In genomic region chr20:45629496-45630100, GRCh38 we compare ENCODE assay signal across 9 cellular contexts. TPM values are rescaled to one million over a fixed set of nuclear protein-coding genes. Genes with fewer than 3 reads are reported as not detected.
DNase-seq lines count a peak whose midpoint lies in the region; ATAC-seq and TF ChIP-seq lines count a peak whose summit lies in the region.
"Had no signal": no experiment of that assay in that cellular context is flagged by ENCODE, and none has a peak within 500 bp of the region (broad histone marks: within the 10 kb centered on the region; RNA-seq: fewer than 3 reads in every experiment).

WFDC10A (plus strand) TSS chr20:45629739; CDS start chr20:45629814, 75 bp downstream.

- TF ChIP-seq CTCF in RWPE2 (IDR thresholded peaks at IDR 0.05; ENCODE audit: poor library complexity, severe bottlenecking) (peak; percentile 98), cardiac fibroblast (IDR thresholded peaks at IDR 0.05; ENCODE audit: low read depth, low read length) (peak; percentile 82), left lung (IDR thresholded peaks at IDR 0.05) (peak; percentile 62 to 68)

- H3K27ac ChIP-seq in RWPE2 (ENCODE audit: poor library complexity, severe bottlenecking) (no peak within 1 kb of the TSS), left lung (no peak within 1 kb of the TSS)
- H3K27ac ChIP-seq: BLaER1 had no signal

- H3K9me3 ChIP-seq in RWPE2 (ENCODE audit: severe bottlenecking) (no peaks in the 10 kb centered on the region), left lung (no peaks in the 10 kb centered on the region)

- H3K27me3 ChIP-seq in RWPE2 (ENCODE audit: insufficient read depth, poor library complexity, severe bottlenecking) (peaks cover 3% of the 10 kb centered on the region), left lung (no peaks in the 10 kb centered on the region)
- H3K27me3 ChIP-seq: BLaER1 had no signal

- no peaks in the 10 kb centered on the region for H3K36me3 ChIP-seq in RWPE2 (ENCODE audit: low read depth)
- H3K36me3 ChIP-seq in left lung, result no peaks in the 10 kb centered on the region
- H3K36me3 ChIP-seq: BLaER1 had no signal

- DNase-seq in NCI-H1092 treated with DMSO at 0.1 percent for 48 hours (lab: John Stamatoyannopoulos, UW) (peak; percentile 4), NCI-H1092 (lab: John Stamatoyannopoulos, UW) (no peak), RWPE2 (ENCODE audit: low spot score) (no peak), cardiac fibroblast (ENCODE audit: low read depth in 2 of 2) (peak; percentile 54 to 64), left lung (peak in 1 of 2 donors; percentile 43), superior temporal gyrus (ENCODE audit: extremely low spot score) (peak; percentile 20), GOT3 (lab: John Stamatoyannopoulos, UW) (no peak)

- intact Hi-C loops in left lung (cut with DNase I), result no loop called here

- H3K4me1 ChIP-seq in RWPE2 (ENCODE audit: insufficient read depth, poor library complexity, severe bottlenecking) (no peaks in the 10 kb centered on the region), left lung (no peaks in the 10 kb centered on the region)

- no peak within 1 kb of the TSS for H3K4me3 ChIP-seq in RWPE2 (ENCODE audit: severe bottlenecking)
- H3K4me3 ChIP-seq in cardiac fibroblast (replicated peaks in 1 of 2; ENCODE audit: low read depth in 2 of 2, low read length in 2 of 2), result no peak within 1 kb of the TSS
- H3K4me3 ChIP-seq in left lung, result no peak within 1 kb of the TSS
- H3K4me3 ChIP-seq: BLaER1 had no signal

- peak; percentile 67 for ATAC-seq in HG03175 (IDR thresholded peaks at IDR 0.05; ENCODE audit: unreplicated experiment)
- ATAC-seq in RWPE2 (ENCODE audit: low read depth), result peak; percentile 97
- ATAC-seq in left lung, result peak; percentile 100

RNA-seq across cellular contexts. Expression of gene WFDC10A, which starts in this region (rescaled TPM):
- not detected for total RNA-seq in left lung

Comparison
In these comparisons a context has a peak if more than half of its experiments do, and no peak if none do; other contexts are left out.
1. DNase-seq: peak in NCI-H1092 treated with DMSO at 0.1 percent for 48 hours (single experiment), cardiac fibroblast (2 of 2) and superior temporal gyrus (single experiment); none in NCI-H1092 (single experiment), RWPE2 (single experiment) and GOT3 (single experiment).
2. Peak in ATAC-seq in left lung; RNA of the gene not detected or under 1 TPM.
3. Peak in every context shown above with its lines, with median percentiles within 50 percentile points of each other: ATAC-seq and CTCF ChIP-seq.